In genomic region chr17:83177611-83178532, GRCh38 we compare ENCODE assay signal across 15 cellular contexts.
DNase-seq lines count a peak whose midpoint lies in the region; ATAC-seq and TF ChIP-seq lines count a peak whose summit lies in the region.
"Had no signal": no experiment of that assay in that cellular context is flagged by ENCODE, and none has a peak within 500 bp of the region (broad histone marks: within the 10 kb centered on the region; RNA-seq: fewer than 3 reads in every experiment).

No MANE protein-coding gene starts in this region.

- no peak for TF ChIP-seq EP300 in tibial nerve (IDR thresholded peaks at IDR 0.05)

- no peaks in the 10 kb centered on the region for H3K4me1 ChIP-seq in colonic mucosa
- H3K4me1 ChIP-seq in tibial nerve, result peaks cover 0 to 25% (median 4%) of the 10 kb centered on the region in 4 donors

- intact Hi-C loops in cardiac septum (cut with DNase I) (no loop called here), left cardiac atrium (cut with DNase I) (no loop called here), colonic mucosa (cut with DNase I) (no loop called here)

- TF ChIP-seq CTCF in colonic mucosa (IDR thresholded peaks at IDR 0.05), result no peak
- TF ChIP-seq CTCF in tibial nerve (IDR thresholded peaks at IDR 0.05), result no peak

- H3K27me3 ChIP-seq in colonic mucosa (no peaks in the 10 kb centered on the region), tibial nerve (no peaks in the 10 kb centered on the region)
- H3K27me3 ChIP-seq: cardiac muscle cell had no signal

- H3K36me3 ChIP-seq in colonic mucosa, result no peaks in the 10 kb centered on the region
- H3K36me3 ChIP-seq in tibial nerve, result no peaks in the 10 kb centered on the region
- H3K36me3 ChIP-seq: cardiac muscle cell had no signal

- no peak overlapping the region for H3K4me3 ChIP-seq in colonic mucosa
- no peak overlapping the region for H3K4me3 ChIP-seq in tibial nerve
- H3K4me3 ChIP-seq: cardiac muscle cell had no signal

- TF ChIP-seq POLR2A in tibial nerve (IDR thresholded peaks at IDR 0.05), result no peak

- DNase-seq in cardiac septum (ENCODE audit: low spot score) (peak; percentile 74), left cardiac atrium (no peak), colonic mucosa (peak; percentile 12), mucosa of gallbladder (ENCODE audit: low spot score) (peak; percentile 9), tibial nerve (ENCODE audit: low spot score in 2 of 2) (peak; percentile 3 to 12), COLO668 (lab: John Stamatoyannopoulos, UW; ENCODE audit: unreplicated experiment) (no peak)
- DNase-seq: activated B cell treated with CpG ODN at 0.5 μM for 24 hours; DMS 273 treated with DMSO at 0.1 percent for 48 hours; effector memory CD8-positive, alpha-beta T cell; GOT3 had no signal

- 92 to 94% methylated on average over 23 to 32 of the region's 32 CpGs for WGBS in tibial nerve, 2 donors

- H3K27ac ChIP-seq in colonic mucosa (no peak overlapping the region), tibial nerve (no peak overlapping the region)
- H3K27ac ChIP-seq: cardiac muscle cell, KMS-11 had no signal

- ATAC-seq in left cardiac atrium (no peak), HG03039 (IDR thresholded peaks at IDR 0.05; ENCODE audit: unreplicated experiment) (no peak), HG03457 (IDR thresholded peaks at IDR 0.05; ENCODE audit: unreplicated experiment) (no peak)
- ATAC-seq: effector memory CD8-positive, alpha-beta T cell; naive thymus-derived CD8-positive, alpha-beta T cell had no signal

- H3K9ac ChIP-seq in colonic mucosa (ENCODE audit: low read depth in 2 of 2, low read length in 2 of 2), result no peak overlapping the region
- H3K9ac ChIP-seq: KMS-11 had no signal

- H3K9me3 ChIP-seq in colonic mucosa, result no peaks in the 10 kb centered on the region
- H3K9me3 ChIP-seq in tibial nerve, result no peaks in the 10 kb centered on the region

Comparison
In these comparisons a context has a peak if more than half of its experiments do, and no peak if none do; other contexts are left out.
1. DNase-seq: peak in cardiac septum (single experiment), colonic mucosa (single experiment), mucosa of gallbladder (single experiment) and tibial nerve (2 of 2); none in left cardiac atrium (single experiment) and COLO668 (single experiment).